In genomic region chr20:63958964-63959698, GRCh38 we compare ENCODE assay signal across 1 cellular context.
TF ChIP-seq lines count a peak whose summit lies in the region.

No MANE protein-coding gene starts in this region.

TF ChIP-seq in H1, 55 proteins besides CTCF, POLR2A, EP300 and RAD21:
- no peak for TF ChIP-seq GABPA (IDR thresholded peaks at IDR 0.05; ENCODE audit: borderline replicate concordance, insufficient read depth, low read length)
- no peak for TF ChIP-seq SIN3A (conservative IDR thresholded peaks at IDR 0.05 in 1 of 2, IDR thresholded peaks at IDR 0.05 in 1 of 2; ENCODE audit: low read depth in 1 of 2, low read length in 2 of 2)
- TF ChIP-seq RXRA (IDR thresholded peaks at IDR 0.05; ENCODE audit: insufficient read depth, low read depth, low read length) = no peak
- TF ChIP-seq SP2 (IDR thresholded peaks at IDR 0.05; ENCODE audit: low read length) = no peak
- no peak for TF ChIP-seq JUN (IDR thresholded peaks at IDR 0.05; ENCODE audit: low read depth, low read length)
- no peak for TF ChIP-seq CBX5 (IDR thresholded peaks at IDR 0.05; ENCODE audit: low read depth, low read length)
- TF ChIP-seq SRF (IDR thresholded peaks at IDR 0.05; ENCODE audit: low read depth, low read length) = no peak
- TF ChIP-seq YY1 (IDR thresholded peaks at IDR 0.05; ENCODE audit: low read depth, low read length) = no peak
- TF ChIP-seq SP4 (IDR thresholded peaks at IDR 0.05; ENCODE audit: low read length) = no peak
- TF ChIP-seq TEAD4 (IDR thresholded peaks at IDR 0.05; ENCODE audit: low read depth, low read length) = no peak
- no peak for TF ChIP-seq BCL11A (IDR thresholded peaks at IDR 0.05; ENCODE audit: low read depth in 2 of 2, low read length in 2 of 2)
- TF ChIP-seq MAFK (IDR thresholded peaks at IDR 0.05; ENCODE audit: low read depth, low read length) = no peak
- no peak for TF ChIP-seq CTBP2 (IDR thresholded peaks at IDR 0.05; ENCODE audit: borderline replicate concordance, insufficient read depth, insufficient read length, low read length)
- TF ChIP-seq CHD7 (IDR thresholded peaks at IDR 0.05; ENCODE audit: insufficient replicate concordance, low read length) = no peak
- TF ChIP-seq TCF12 (IDR thresholded peaks at IDR 0.05; ENCODE audit: low read depth, low read length) = no peak
- no peak for TF ChIP-seq NRF1 (IDR thresholded peaks at IDR 0.05; ENCODE audit: low read depth, low read length)
TF ChIP-seq in H1: peak in this region for 0.
